ENCODE assay signal across 1 cellular context in the genomic region with DNA sequence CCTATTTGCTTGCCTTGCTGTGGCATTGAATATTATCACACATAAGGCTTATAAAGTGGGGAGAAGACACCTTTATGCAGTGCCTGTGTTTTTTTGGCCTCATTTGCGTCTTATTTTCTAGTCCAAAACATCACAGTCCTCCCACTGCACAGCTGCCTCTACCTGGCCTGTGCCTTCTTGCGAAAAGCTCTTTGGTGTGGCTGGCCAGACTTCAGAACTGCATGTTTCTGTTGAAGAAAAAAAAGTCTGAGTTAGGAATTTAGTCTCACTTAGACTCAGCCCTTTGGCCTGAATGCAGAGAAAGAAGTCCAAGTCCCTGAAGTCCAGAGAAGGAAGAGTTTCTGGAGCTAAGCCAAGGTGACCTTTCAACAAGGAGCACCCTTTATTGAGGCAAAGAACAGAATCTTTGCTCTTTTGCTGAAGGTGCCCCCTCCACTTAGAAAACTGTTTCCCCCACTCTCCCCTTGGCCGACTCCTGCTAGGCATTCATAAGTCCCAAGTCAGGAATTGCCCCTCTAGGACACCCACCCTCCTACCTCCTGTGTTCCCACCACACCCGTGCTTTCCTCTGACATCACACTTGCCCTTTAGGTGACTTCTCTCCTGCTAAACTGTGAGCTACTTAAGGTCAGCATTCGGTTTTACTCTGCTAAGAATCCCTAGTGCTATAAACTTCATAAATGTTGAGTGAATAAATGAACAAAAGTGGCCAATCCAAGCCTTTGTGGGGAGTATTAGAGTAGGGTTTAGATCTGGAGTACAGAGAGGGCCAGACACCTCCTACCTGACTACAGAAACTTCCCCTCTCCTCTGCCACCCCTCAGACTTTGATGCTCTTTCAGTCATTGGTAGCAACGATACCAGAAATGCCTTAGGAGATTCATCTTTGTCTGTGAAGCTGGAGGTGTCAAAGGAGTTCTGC.
TF ChIP-seq lines count a peak whose summit lies in the region.

No MANE protein-coding gene starts in this region.

TF ChIP-seq in A549, 52 proteins besides CTCF, POLR2A, EP300 and RAD21:
- TF ChIP-seq HOXB13 (CRISPR knock-in tag; IDR thresholded peaks at IDR 0.05; ENCODE audit: low read depth) (no peak), HOXA7 (CRISPR knock-in tag; IDR thresholded peaks at IDR 0.05) (no peak), CEBPB (IDR thresholded peaks at IDR 0.05) (no peak), CBX2 (IDR thresholded peaks at IDR 0.05; ENCODE audit: borderline replicate concordance, low read depth) (no peak), ZNF302 (CRISPR knock-in tag; IDR thresholded peaks at IDR 0.05) (no peak), JUNB (IDR thresholded peaks at IDR 0.05) (no peak), MYC (IDR thresholded peaks at IDR 0.05; ENCODE audit: borderline replicate concordance, low read length) (no peak), HOXB5 (CRISPR knock-in tag; IDR thresholded peaks at IDR 0.05) (no peak), BHLHE40 (IDR thresholded peaks at IDR 0.05; ENCODE audit: low read depth, low read length) (no peak), MAFK (IDR thresholded peaks at IDR 0.05; ENCODE audit: partially characterized antibody) (no peak), TP53 (CRISPR knock-in tag; IDR thresholded peaks at IDR 0.05) (no peak), ZSCAN20 (CRISPR knock-in tag; IDR thresholded peaks at IDR 0.05) (no peak), HEYL (CRISPR knock-in tag; IDR thresholded peaks at IDR 0.05) (no peak), NPAS2 (CRISPR knock-in tag; IDR thresholded peaks at IDR 0.05; ENCODE audit: borderline replicate concordance) (no peak), EHMT2 (IDR thresholded peaks at IDR 0.05; ENCODE audit: low read depth) (no peak), RCOR1 (IDR thresholded peaks at IDR 0.05; ENCODE audit: low read depth, low read length) (no peak)
- TF ChIP-seq, protein P1, sequence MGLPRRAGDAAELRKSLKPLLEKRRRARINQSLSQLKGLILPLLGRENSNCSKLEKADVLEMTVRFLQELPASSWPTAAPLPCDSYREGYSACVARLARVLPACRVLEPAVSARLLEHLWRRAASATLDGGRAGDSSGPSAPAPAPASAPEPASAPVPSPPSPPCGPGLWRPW (IDR thresholded peaks at IDR 0.05): no peak
- TF ChIP-seq, protein P2, sequence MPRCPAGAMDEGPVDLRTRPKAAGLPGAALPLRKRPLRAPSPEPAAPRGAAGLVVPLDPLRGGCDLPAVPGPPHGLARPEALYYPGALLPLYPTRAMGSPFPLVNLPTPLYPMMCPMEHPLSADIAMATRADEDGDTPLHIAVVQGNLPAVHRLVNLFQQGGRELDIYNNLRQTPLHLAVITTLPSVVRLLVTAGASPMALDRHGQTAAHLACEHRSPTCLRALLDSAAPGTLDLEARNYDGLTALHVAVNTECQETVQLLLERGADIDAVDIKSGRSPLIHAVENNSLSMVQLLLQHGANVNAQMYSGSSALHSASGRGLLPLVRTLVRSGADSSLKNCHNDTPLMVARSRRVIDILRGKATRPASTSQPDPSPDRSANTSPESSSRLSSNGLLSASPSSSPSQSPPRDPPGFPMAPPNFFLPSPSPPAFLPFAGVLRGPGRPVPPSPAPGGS (IDR thresholded peaks at IDR 0.05): no peak
- TF ChIP-seq, protein P3, sequence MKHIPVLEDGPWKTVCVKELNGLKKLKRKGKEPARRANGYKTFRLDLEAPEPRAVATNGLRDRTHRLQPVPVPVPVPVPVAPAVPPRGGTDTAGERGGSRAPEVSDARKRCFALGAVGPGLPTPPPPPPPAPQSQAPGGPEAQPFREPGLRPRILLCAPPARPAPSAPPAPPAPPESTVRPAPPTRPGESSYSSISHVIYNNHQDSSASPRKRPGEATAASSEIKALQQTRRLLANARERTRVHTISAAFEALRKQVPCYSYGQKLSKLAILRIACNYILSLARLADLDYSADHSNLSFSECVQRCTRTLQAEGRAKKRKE (CRISPR knock-in tag; IDR thresholded peaks at IDR 0.05; ENCODE audit: low read depth): no peak
- TF ChIP-seq, protein P4, sequence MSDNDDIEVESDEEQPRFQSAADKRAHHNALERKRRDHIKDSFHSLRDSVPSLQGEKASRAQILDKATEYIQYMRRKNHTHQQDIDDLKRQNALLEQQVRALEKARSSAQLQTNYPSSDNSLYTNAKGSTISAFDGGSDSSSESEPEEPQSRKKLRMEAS (IDR thresholded peaks at IDR 0.05): no peak
